Comparison of ENCODE assay signal across 4 cellular contexts in genomic region chr15:43622068-43622758, GRCh38. TPM values are rescaled to one million over a fixed set of nuclear protein-coding genes. Genes with fewer than 3 reads are reported as not detected.
"Had no signal": no experiment of that assay in that cellular context is flagged by ENCODE, and none has a peak within 500 bp of the region (broad histone marks: within the 10 kb centered on the region; RNA-seq: fewer than 3 reads in every experiment).

No MANE protein-coding gene starts in this region.

RNA-seq across cellular contexts. Expression of gene STRC, which starts 3.6 kb away (rescaled TPM):
- total RNA-seq: dermis blood vessel endothelial cell had no signal
- polyA plus RNA-seq: immature natural killer cell; naive thymus-derived CD4-positive, alpha-beta T cell had no signal

RNA-seq across cellular contexts. Expression of gene CKMT1B, which starts 28.4 kb away (rescaled TPM):
- total RNA-seq: activated CD8-positive, alpha-beta T cell treated with anti-CD3 and anti-CD28 coated beads, Interleukin-2, amount 10 ng/mL, durations not matched to agents 7 days and 5 days; dermis blood vessel endothelial cell; naive thymus-derived CD4-positive, alpha-beta T cell had no signal
- polyA plus RNA-seq: immature natural killer cell; naive thymus-derived CD4-positive, alpha-beta T cell had no signal
